22 cellular contexts compared by ENCODE assay signal in genomic region chr7:31825576-31825975, GRCh38.
A peak's percentile ranks its signal among the peaks of the same experiment; 100 is the strongest.
DNase-seq lines count a peak whose midpoint lies in the region; ATAC-seq, FAIRE-seq and TF ChIP-seq lines count a peak whose summit lies in the region.
"Had no signal": no experiment of that assay in that cellular context is flagged by ENCODE, and none has a peak within 500 bp of the region (broad histone marks: within the 10 kb centered on the region; RNA-seq: fewer than 3 reads in every experiment).

No MANE protein-coding gene starts in this region.

- no peak overlapping the region for H3K27ac ChIP-seq in GM23338 (ENCODE audit: low read depth)
- H3K27ac ChIP-seq in endothelial cell of umbilical vein (ENCODE audit: insufficient read depth, low read depth, low read length): no peak overlapping the region
- no peak overlapping the region for H3K27ac ChIP-seq in neural progenitor cell
- no peak overlapping the region for H3K27ac ChIP-seq in upper lobe of right lung
- H3K27ac ChIP-seq: C4-2B had no signal

- no peaks in the 10 kb centered on the region for H3K9me3 Mint-ChIP-seq in GM23338
- no peaks in the 10 kb centered on the region for H3K9me3 Mint-ChIP-seq in chondrocyte (ENCODE audit: low read depth)
- peaks cover 3% of the 10 kb centered on the region for H3K9me3 Mint-ChIP-seq in neural progenitor cell
- H3K9me3 Mint-ChIP-seq in effector memory CD8-positive, alpha-beta T cell: peaks cover 21 to 34% of the 10 kb centered on the region in 2 donors

- CTCF ChIA-PET in endothelial cell of umbilical vein (lab: Charles Lee): interaction anchor here (0.9 to 2.3 kb wide), 5 partner anchors 9 to 339 kb away, joined by 3 to 12 read pairs (median 6); no protein-coding TSS in a partner anchor

- POLR2A ChIA-PET in endothelial cell of umbilical vein (lab: Charles Lee): no interaction called here

- H3K79me2 ChIP-seq in GM23338 (replicated peaks; ENCODE audit: insufficient read depth) (no peaks in the 10 kb centered on the region), endothelial cell of umbilical vein (ENCODE audit: control insufficient read depth, insufficient read depth, low read length) (no peaks in the 10 kb centered on the region), neural progenitor cell (ENCODE audit: low read depth) (no peaks in the 10 kb centered on the region)

- no peak overlapping the region for H3K4me3 ChIP-seq in GM23338
- H3K4me3 ChIP-seq in endothelial cell of umbilical vein (replicated peaks in 1 of 3; ENCODE audit: insufficient read depth in 1 of 3, low read depth in 1 of 3, low read length in 3 of 3): no peak overlapping the region
- H3K4me3 ChIP-seq in neural progenitor cell: no peak overlapping the region
- no peak overlapping the region for H3K4me3 ChIP-seq in upper lobe of right lung
- H3K4me3 ChIP-seq: GM12878 had no signal

- H3K4me1 Mint-ChIP-seq in GM23338 (peaks cover 18% of the 10 kb centered on the region), chondrocyte (ENCODE audit: low read depth) (peaks cover 14% of the 10 kb centered on the region), neural progenitor cell (peaks cover 6% of the 10 kb centered on the region)
- no peaks in the 10 kb centered on the region for H3K4me1 Mint-ChIP-seq in effector memory CD8-positive, alpha-beta T cell (ENCODE audit: low read depth in 2 of 2)
- H3K4me1 Mint-ChIP-seq: IgD-negative memory B cell had no signal

- H2AFZ ChIP-seq in GM23338 (no peak overlapping the region), endothelial cell of umbilical vein (ENCODE audit: low read depth, low read length) (no peak overlapping the region), neural progenitor cell (replicated peaks) (no peak overlapping the region)

- TF ChIP-seq CTCF in GM23338 (conservative IDR thresholded peaks at IDR 0.05; ENCODE audit: low read depth in 2 of 2): no peak
- no peak for TF ChIP-seq CTCF in chondrocyte (IDR thresholded peaks at IDR 0.05)
- no peak for TF ChIP-seq CTCF in endothelial cell of umbilical vein (IDR thresholded peaks at IDR 0.05; ENCODE audit: extremely low read depth in 1 of 2, insufficient read depth in 1 of 2, low read depth in 1 of 2, low read length in 2 of 2)
- no peak for TF ChIP-seq CTCF in neural progenitor cell (IDR thresholded peaks at IDR 0.05)
- TF ChIP-seq CTCF in upper lobe of right lung (IDR thresholded peaks at IDR 0.05): no peak

- H3F3A ChIP-seq in GM23338 (replicated peaks; ENCODE audit: low read depth): no peaks in the 10 kb centered on the region
- no peaks in the 10 kb centered on the region for H3F3A ChIP-seq in neural progenitor cell (ENCODE audit: low read depth)

- no peak for TF ChIP-seq POLR2A in endothelial cell of umbilical vein (IDR thresholded peaks at IDR 0.05; ENCODE audit: low read depth, low read length)

- intact Hi-C loops in endothelial cell of umbilical vein (cut with micrococcal nuclease) (no loop called here), upper lobe of right lung (cut with DNase I) (no loop called here)

- DNase-seq in GM23338 (ENCODE audit: low spot score): peak; percentile 45
- no peak for DNase-seq in chondrocyte (ENCODE audit: low spot score)
- no peak for DNase-seq in endothelial cell of umbilical vein (ENCODE audit: low read depth, low spot score)
- DNase-seq in neural progenitor cell (ENCODE audit: low spot score): peak; percentile 13
- DNase-seq in effector memory CD8-positive, alpha-beta T cell: no peak
- no peak for DNase-seq in upper lobe of right lung
- no peak for DNase-seq in NCI-H446 treated with DMSO at 0.1 percent for 48 hours (lab: John Stamatoyannopoulos, UW)
- DNase-seq: AML-193; CD4-positive, alpha-beta T cell; DMS153; DMS79; GOT3; H7; HFFc6; KBM-7 had no signal

- H4K20me1 ChIP-seq in GM23338 (replicated peaks; ENCODE audit: insufficient read depth) (no peaks in the 10 kb centered on the region), endothelial cell of umbilical vein (replicated peaks; ENCODE audit: control insufficient read depth, extremely low read depth, insufficient read depth, low read length) (no peaks in the 10 kb centered on the region), neural progenitor cell (ENCODE audit: low read depth) (no peaks in the 10 kb centered on the region)

- peaks cover 15% of the 10 kb centered on the region for H3K4me1 ChIP-seq in GM23338 (ENCODE audit: insufficient read depth)
- peaks cover 19% of the 10 kb centered on the region for H3K4me1 ChIP-seq in endothelial cell of umbilical vein (ENCODE audit: control insufficient read depth, extremely low read depth, insufficient read depth, low read length)
- no peaks in the 10 kb centered on the region for H3K4me1 ChIP-seq in neural progenitor cell
- peaks cover 5% of the 10 kb centered on the region for H3K4me1 ChIP-seq in upper lobe of right lung

- H3K9me2 ChIP-seq in GM23338 (ENCODE audit: insufficient read depth): peaks cover 3% of the 10 kb centered on the region; the same call in 1 of the 2 replicates

- no peaks in the 10 kb centered on the region for H3K27me3 ChIP-seq in GM23338 (ENCODE audit: insufficient read depth)
- no peaks in the 10 kb centered on the region for H3K27me3 ChIP-seq in endothelial cell of umbilical vein (ENCODE audit: control insufficient read depth in 2 of 2, insufficient read depth in 2 of 2, low read length in 2 of 2)
- H3K27me3 ChIP-seq in neural progenitor cell: no peaks in the 10 kb centered on the region
- no peaks in the 10 kb centered on the region for H3K27me3 ChIP-seq in upper lobe of right lung

- H3K4me2 ChIP-seq in GM23338 (no peak overlapping the region; the same call in 1 of the 2 replicates), endothelial cell of umbilical vein (ENCODE audit: insufficient read depth, low read length) (no peak overlapping the region), neural progenitor cell (no peak overlapping the region)

- ATAC-seq in GM23338 (peak; percentile 50; the same call in 2 of the 3 replicates), upper lobe of right lung (no peak), GM18511 (IDR thresholded peaks at IDR 0.05; ENCODE audit: unreplicated experiment) (no peak)
- ATAC-seq in effector memory CD8-positive, alpha-beta T cell (replicated peaks): no peak
- ATAC-seq: GM12878, HCT116, HepG2 had no signal

- H3K9ac ChIP-seq in endothelial cell of umbilical vein (replicated peaks; ENCODE audit: extremely low read depth, insufficient read depth, low read length): no peak overlapping the region
- H3K9ac ChIP-seq in neural progenitor cell: no peak overlapping the region

- H3K4me3 Mint-ChIP-seq in GM23338 (no peak overlapping the region), chondrocyte (ENCODE audit: unreplicated experiment) (no peak overlapping the region), neural progenitor cell (no peak overlapping the region)
- H3K4me3 Mint-ChIP-seq in effector memory CD8-positive, alpha-beta T cell: no peak overlapping the region
- H3K4me3 Mint-ChIP-seq: CD4-positive, alpha-beta T cell; HFFc6; IgD-negative memory B cell had no signal

- no peaks in the 10 kb centered on the region for H3K9me1 ChIP-seq in endothelial cell of umbilical vein (replicated peaks; ENCODE audit: control insufficient read depth, extremely low read depth, insufficient read depth, low read length)

- H3K9me3 ChIP-seq in endothelial cell of umbilical vein (replicated peaks; ENCODE audit: control insufficient read depth, insufficient read depth, low read length) (no peaks in the 10 kb centered on the region), neural progenitor cell (ENCODE audit: low read depth) (no peaks in the 10 kb centered on the region), upper lobe of right lung (no peaks in the 10 kb centered on the region)

- H3K27ac Mint-ChIP-seq in GM23338: no peak overlapping the region
- peak overlapping the region; percentile 39 for H3K27ac Mint-ChIP-seq in chondrocyte (ENCODE audit: unreplicated experiment)
- no peak overlapping the region for H3K27ac Mint-ChIP-seq in neural progenitor cell
- no peak overlapping the region for H3K27ac Mint-ChIP-seq in effector memory CD8-positive, alpha-beta T cell
- H3K27ac Mint-ChIP-seq: CD4-positive, alpha-beta T cell; HFFc6; IgD-negative memory B cell had no signal

- no TSS peak for BruUV-seq in endothelial cell of umbilical vein (replicated peaks; lab: Mats Ljungman, UMichigan)

- H3K27me3 Mint-ChIP-seq in GM23338 (ENCODE audit: insufficient read depth, low read depth, poor library complexity) (no peaks in the 10 kb centered on the region), chondrocyte (ENCODE audit: low read depth) (no peaks in the 10 kb centered on the region), neural progenitor cell (ENCODE audit: insufficient read depth, low read depth) (no peaks in the 10 kb centered on the region)
- H3K27me3 Mint-ChIP-seq in effector memory CD8-positive, alpha-beta T cell: no peaks in the 10 kb centered on the region
- H3K27me3 Mint-ChIP-seq: CD4-positive, alpha-beta T cell; IgD-negative memory B cell had no signal

- H3K36me3 ChIP-seq in GM23338 (ENCODE audit: insufficient read depth) (no peaks in the 10 kb centered on the region), endothelial cell of umbilical vein (ENCODE audit: control insufficient read depth in 2 of 2, extremely low read depth in 1 of 2, insufficient read depth in 2 of 2, low read length in 2 of 2) (no peaks in the 10 kb centered on the region), neural progenitor cell (no peaks in the 10 kb centered on the region), upper lobe of right lung (no peaks in the 10 kb centered on the region)

- dilution Hi-C loops in endothelial cell of umbilical vein (cut with MboI; ENCODE audit: extremely low pct_ligation_motif_present, low sequenced_read_pairs): no loop called here

- H3K36me3 Mint-ChIP-seq in GM23338 (ENCODE audit: low read depth) (no peaks in the 10 kb centered on the region), chondrocyte (ENCODE audit: low read depth) (peaks cover 28% of the 10 kb centered on the region), neural progenitor cell (no peaks in the 10 kb centered on the region)
- no peaks in the 10 kb centered on the region for H3K36me3 Mint-ChIP-seq in effector memory CD8-positive, alpha-beta T cell (ENCODE audit: insufficient read depth)
- H3K36me3 Mint-ChIP-seq: IgD-negative memory B cell had no signal

- FAIRE-seq in endothelial cell of umbilical vein (lab: Jason Lieb, UNC): peak; percentile 63
- FAIRE-seq: A204.1, GM12878, HepG2 had no signal

TF ChIP-seq in endothelial cell of umbilical vein, 7 proteins besides CTCF, POLR2A, EP300 and RAD21:
- TF ChIP-seq JUN (IDR thresholded peaks at IDR 0.05; ENCODE audit: borderline replicate concordance, insufficient read depth, insufficient read length, low read depth) (no peak), MYC (IDR thresholded peaks at IDR 0.05; ENCODE audit: low read depth, low read length) (no peak), EZH2 (IDR thresholded peaks at IDR 0.05; ENCODE audit: borderline replicate concordance, low read depth, low read length, severe bottlenecking) (no peak), MAX (IDR thresholded peaks at IDR 0.05; ENCODE audit: insufficient read depth, insufficient read length) (no peak), FOS (IDR thresholded peaks at IDR 0.05; ENCODE audit: borderline replicate concordance, insufficient read depth, low read length) (no peak), GATA2 (IDR thresholded peaks at IDR 0.05; ENCODE audit: insufficient read depth, insufficient read length, low read depth, low read length) (no peak)
TF ChIP-seq in endothelial cell of umbilical vein: peak in this region for 0.

Comparison
In these comparisons a context has a peak if more than half of its experiments do, and no peak if none do; other contexts are left out.
1. DNase-seq: peak in GM23338 (single experiment) and neural progenitor cell (single experiment); none in chondrocyte (single experiment), endothelial cell of umbilical vein (single experiment), effector memory CD8-positive, alpha-beta T cell (0 of 3), upper lobe of right lung (single experiment) and NCI-H446 treated with DMSO at 0.1 percent for 48 hours (single experiment).